8 cellular contexts compared by ENCODE assay signal in genomic region chr2:95207111-95207961, GRCh38. TPM values are rescaled to one million over a fixed set of nuclear protein-coding genes. Genes with fewer than 3 reads are reported as not detected.
DNase-seq lines count a peak whose midpoint lies in the region; ATAC-seq and TF ChIP-seq lines count a peak whose summit lies in the region.

ZNF892 (plus strand) TSS chr2:95207521; CDS start chr2:95207816, 295 bp downstream.

- DNase-seq in AG04450 (ENCODE audit: low read depth, low spot score) (peak; percentile 58), NCI-H2171 (lab: John Stamatoyannopoulos, UW) (peak; percentile 79), islet precursor cell (peak; percentile 98)
- DNase-seq in activated CD4-positive, CD25-positive, alpha-beta regulatory T cell (lab: John Stamatoyannopoulos, UW): peak; percentile 61 to 64 (median 62)
- peak; percentile 65 for DNase-seq in central memory CD4-positive, alpha-beta T cell
- peak; percentile 81 for DNase-seq in stimulated activated CD4-positive, alpha-beta T cell treated with anti-CD3 and anti-CD28 coated beads, Interleukin-12 subunit alpha, Interleukin-12 subunit beta, amount 100 ng/mL, for 4 hours

- TF ChIP-seq CTCF in AG04450 (IDR thresholded peaks at IDR 0.05; ENCODE audit: low read depth, low read length): peak; percentile 28

- CTCF ChIA-PET in AG04450 (lab: Charles Lee): no interaction called here

- peak within 1 kb of the TSS; percentile 52 for H3K27ac ChIP-seq in AG04450 (ENCODE audit: low read depth, low read length)

- H3K27me3 ChIP-seq in AG04450 (ENCODE audit: control insufficient read depth, insufficient read depth, low read length): peaks cover 2% of the 10 kb centered on the region

- peaks cover 29% of the 10 kb centered on the region for H3K9me3 ChIP-seq in AG04450 (ENCODE audit: control insufficient read depth, insufficient read depth, low read length)

- ATAC-seq in GM18858 (IDR thresholded peaks at IDR 0.05; ENCODE audit: unreplicated experiment): peak; percentile 97
- ATAC-seq in HG03066 (IDR thresholded peaks at IDR 0.05; ENCODE audit: low read depth, unreplicated experiment): peak; percentile 97

- H3K4me3 ChIP-seq in AG04450 (ENCODE audit: low read depth, low read length): peak within 1 kb of the TSS; percentile 79

- POLR2A ChIA-PET in AG04450 (lab: Yijun Ruan, JAX): no interaction called here

RNA-seq across cellular contexts. Expression of gene ZNF892, which starts in this region (rescaled TPM):
- 1.6 TPM in 2 replicates for polyA plus RNA-seq in AG04450 (2011; rRNA removed)
- 4.7 and 6.0 TPM in 2 replicates for polyA minus RNA-seq in AG04450 (2011; rRNA and poly(A)+ RNA removed)

Comparison
In these comparisons a context has a peak if more than half of its experiments do, and no peak if none do; other contexts are left out.
1. Peak in every context shown above with its lines: DNase-seq, ATAC-seq, H3K4me3 ChIP-seq and H3K27ac ChIP-seq.